Comparison of ENCODE assay signal across 21 cellular contexts in genomic region chr11:114263510-114264170, GRCh38. TPM values are rescaled to one million over a fixed set of nuclear protein-coding genes. Genes with fewer than 3 reads are reported as not detected.
DNase-seq lines count a peak whose midpoint lies in the region; ATAC-seq and TF ChIP-seq lines count a peak whose summit lies in the region.
"Had no signal": no experiment of that assay in that cellular context is flagged by ENCODE, and none has a peak within 500 bp of the region (broad histone marks: within the 10 kb centered on the region; RNA-seq: fewer than 3 reads in every experiment).

No MANE protein-coding gene starts in this region.

- H3K27ac ChIP-seq in GM23338 (ENCODE audit: low read depth) (no peak overlapping the region), muscle layer of duodenum (ENCODE audit: low read length) (peak overlapping the region; percentile 16)
- H3K27ac ChIP-seq: GM23248, RWPE1 had no signal

- no peaks in the 10 kb centered on the region for H3K79me2 ChIP-seq in GM23338 (replicated peaks; ENCODE audit: insufficient read depth)

- no peak overlapping the region for H3K27ac Mint-ChIP-seq in GM23338
- H3K27ac Mint-ChIP-seq: H9 had no signal

- no peak for ATAC-seq in GM23338
- no peak for ATAC-seq in GM21423 (IDR thresholded peaks at IDR 0.05; ENCODE audit: unreplicated experiment)

- H2AFZ ChIP-seq in GM23338: 0 out of 2 replicates have a peak overlapping the region, but pooled peaks have one; percentile 10
- H2AFZ ChIP-seq: GM23248 had no signal

- TF ChIP-seq CTCF in GM23338 (conservative IDR thresholded peaks at IDR 0.05; ENCODE audit: low read depth in 2 of 2): no peak
- no peak for TF ChIP-seq CTCF in fibroblast of pulmonary artery (IDR thresholded peaks at IDR 0.05; ENCODE audit: low read length, missing control alignments)

- H3K36me3 ChIP-seq in GM23338 (ENCODE audit: insufficient read depth) (no peaks in the 10 kb centered on the region), muscle layer of duodenum (ENCODE audit: control insufficient read depth in 1 of 2, insufficient read depth in 2 of 2, low read length in 2 of 2) (no peaks in the 10 kb centered on the region)
- H3K36me3 ChIP-seq: BE2C had no signal

- H3K27me3 ChIP-seq in GM23338 (ENCODE audit: insufficient read depth) (no peaks in the 10 kb centered on the region), muscle layer of duodenum (ENCODE audit: low read depth, low read length) (peaks cover 4% of the 10 kb centered on the region)

- no peaks in the 10 kb centered on the region for H3K9me3 ChIP-seq in muscle layer of duodenum (ENCODE audit: control insufficient read depth in 1 of 2, low read length in 2 of 2)
- H3K9me3 ChIP-seq: BE2C had no signal

- no peaks in the 10 kb centered on the region for H3K9me2 ChIP-seq in GM23338 (ENCODE audit: insufficient read depth)

- H4K20me1 ChIP-seq in GM23338 (replicated peaks; ENCODE audit: insufficient read depth): no peaks in the 10 kb centered on the region

- H3K4me3 ChIP-seq in GM23338: no peak overlapping the region
- no peak overlapping the region for H3K4me3 ChIP-seq in fibroblast of pulmonary artery (replicated peaks; ENCODE audit: low read depth, low read length)
- H3K4me3 ChIP-seq in muscle layer of duodenum (ENCODE audit: low read depth in 1 of 2, low read length in 2 of 2): no peak overlapping the region
- H3K4me3 ChIP-seq: GM23248 had no signal

- no peaks in the 10 kb centered on the region for H3K9me3 Mint-ChIP-seq in GM23338
- H3K9me3 Mint-ChIP-seq: H9 had no signal

- H3K4me1 Mint-ChIP-seq in GM23338: peaks cover 5% of the 10 kb centered on the region; the same call in 2 of the 3 replicates

- H3K4me2 ChIP-seq in GM23338: no peak overlapping the region

- H3K36me3 Mint-ChIP-seq in GM23338 (ENCODE audit: low read depth): no peaks in the 10 kb centered on the region

- DNase-seq in ELF-1 (ENCODE audit: low read depth, low spot score) (peak; percentile 31), GM23338 (ENCODE audit: low spot score) (no peak), fibroblast of pulmonary artery (ENCODE audit: low read depth) (peak; percentile 36), G401 (ENCODE audit: low spot score) (no peak), RKO (ENCODE audit: low spot score) (no peak), GM19238 (ENCODE audit: insufficient read length, low spot score) (no peak)
- DNase-seq: BE2C, Calu3, DMS79 treated with DMSO at 0.1 percent for 48 hours, GM23248, H9, KBM-7, NCI-H1105 treated with DMSO at 0.1 percent for 48 hours, NCI-H146, NCI-H2029, NCI-H446, NCI-H526, SHP77 had no signal

- in situ Hi-C loops in G401 (cut with HindIII; ENCODE audit: low sequenced_read_pairs): no loop called here

- H3K27me3 Mint-ChIP-seq in GM23338 (ENCODE audit: insufficient read depth, low read depth, poor library complexity): peaks cover 5% of the 10 kb centered on the region

- no peak overlapping the region for H3K4me3 Mint-ChIP-seq in GM23338
- H3K4me3 Mint-ChIP-seq: H9 had no signal

- H3K4me1 ChIP-seq in GM23338 (ENCODE audit: insufficient read depth): peaks cover 5% of the 10 kb centered on the region
- H3K4me1 ChIP-seq in muscle layer of duodenum (ENCODE audit: control insufficient read depth in 1 of 2, insufficient read depth in 2 of 2, low read length in 2 of 2): peaks cover 11 to 14% of the 10 kb centered on the region in 2 donors
- H3K4me1 ChIP-seq: BE2C had no signal

- no peaks in the 10 kb centered on the region for H3F3A ChIP-seq in GM23338 (replicated peaks; ENCODE audit: low read depth)

TF ChIP-seq in GM23338, 12 proteins besides CTCF, POLR2A, EP300 and RAD21 (continues in another document):
- TF ChIP-seq EZH2phosphoT487 (IDR thresholded peaks at IDR 0.05; ENCODE audit: unreplicated experiment): no peak
- no peak for TF ChIP-seq STAT1 (IDR thresholded peaks at IDR 0.05; ENCODE audit: unreplicated experiment)
- TF ChIP-seq ZNF462 (CRISPR knock-in tag; IDR thresholded peaks at IDR 0.05): no peak
- TF ChIP-seq ZNF331 (CRISPR knock-in tag; IDR thresholded peaks at IDR 0.05; ENCODE audit: low read depth): no peak
- no peak for TF ChIP-seq JUNB (IDR thresholded peaks at IDR 0.05; ENCODE audit: unreplicated experiment)
- no peak for TF ChIP-seq POLR2AphosphoS5 (IDR thresholded peaks at IDR 0.05; ENCODE audit: low read depth)
- no peak for TF ChIP-seq NANOG (IDR thresholded peaks at IDR 0.05; ENCODE audit: borderline replicate concordance)
- no peak for TF ChIP-seq EZH2 (IDR thresholded peaks at IDR 0.05; ENCODE audit: low read depth, unreplicated experiment)
- TF ChIP-seq CREB1 (CRISPR knock-in tag; IDR thresholded peaks at IDR 0.05; ENCODE audit: low read depth): no peak
- TF ChIP-seq ZNF114 (CRISPR knock-in tag; IDR thresholded peaks at IDR 0.05): no peak

RNA-seq across cellular contexts. Expression of gene NNMT, which starts 32.6 kb away (rescaled TPM):
- not detected in 2 replicates for total RNA-seq in GM23338 (2014; rRNA removed; shearing (Covaris generic))
- 0.21 and 0.40 TPM in 2 replicates for polyA plus RNA-seq in GM23338 (2016; fragmentation: Nextera tagmentation; extraction: Ambion mirVana)
- not detected in 2 replicates for total RNA-seq in G401 (2014; rRNA removed; shearing (Covaris generic))
- total RNA-seq: H9 had no signal

Comparison
In these comparisons a context has a peak if more than half of its experiments do, and no peak if none do; other contexts are left out.
1. DNase-seq: peak in ELF-1 (single experiment) and fibroblast of pulmonary artery (single experiment); none in GM23338 (single experiment), G401 (single experiment), RKO (single experiment) and GM19238 (single experiment).